29 cellular contexts compared by ENCODE assay signal in the genomic region with DNA sequence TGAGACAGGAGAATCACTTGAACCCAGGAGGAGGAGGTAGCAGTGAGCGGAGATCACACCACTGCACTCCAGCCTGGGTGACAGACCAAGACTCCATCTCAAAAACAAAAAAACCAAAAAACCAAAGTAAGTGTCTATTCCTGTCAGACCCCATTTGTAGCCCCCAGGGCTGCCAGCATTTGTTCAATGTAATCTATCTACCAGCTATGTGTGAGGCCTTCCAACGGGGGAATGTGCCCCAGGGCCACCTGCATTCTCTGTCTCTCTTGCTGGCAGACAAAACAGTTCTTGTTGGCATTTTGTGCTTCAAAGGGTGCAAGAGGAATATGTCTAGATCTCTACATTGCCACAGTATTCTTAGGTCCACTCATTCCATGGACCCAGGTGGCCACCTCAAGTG. TPM values are rescaled to one million over a fixed set of nuclear protein-coding genes. Genes with fewer than 3 reads are reported as not detected.
"Had no signal": no experiment of that assay in that cellular context is flagged by ENCODE, and none has a peak within 500 bp of the region (broad histone marks: within the 10 kb centered on the region; RNA-seq: fewer than 3 reads in every experiment).

No MANE protein-coding gene starts in this region.

- H3K36me3 ChIP-seq: colonic mucosa, esophagus muscularis mucosa, esophagus squamous epithelium, gastrocnemius medialis, gastroesophageal sphincter, heart left ventricle, heart right ventricle had no signal

- H3K27ac Mint-ChIP-seq: dendritic cell treated with granulocyte-macrophage colony-stimulating factor and Interleukin-4, amounts not matched to agents 40 ng/mL and 50 ng/mL, for 4 days; effector memory CD8-positive, alpha-beta T cell; endodermal cell had no signal

- H3K9me3 Mint-ChIP-seq: effector memory CD8-positive, alpha-beta T cell; endodermal cell had no signal

- H3K4me3 Mint-ChIP-seq: dendritic cell treated with granulocyte-macrophage colony-stimulating factor and Interleukin-4, amounts not matched to agents 40 ng/mL and 50 ng/mL, for 4 days; effector memory CD8-positive, alpha-beta T cell; endodermal cell had no signal

- H3K27ac ChIP-seq: colonic mucosa, epithelial cell of prostate, esophagus muscularis mucosa, esophagus squamous epithelium, foreskin keratinocyte, gastrocnemius medialis, gastroesophageal sphincter, heart left ventricle, heart right ventricle had no signal

- H3K27me3 ChIP-seq: colonic mucosa, dorsolateral prefrontal cortex, esophagus squamous epithelium, gastrocnemius medialis, heart left ventricle, heart right ventricle had no signal

- FAIRE-seq: colon, endometrium, endothelial cell of umbilical vein, frontal cortex had no signal

- ATAC-seq: effector memory CD8-positive, alpha-beta T cell; esophagus mucosa; foreskin keratinocyte; gastrocnemius medialis; gastroesophageal sphincter; heart left ventricle; heart right ventricle had no signal

- H3K27me3 Mint-ChIP-seq: dendritic cell treated with granulocyte-macrophage colony-stimulating factor and Interleukin-4, amounts not matched to agents 40 ng/mL and 50 ng/mL, for 4 days had no signal

- H3K4me3 ChIP-seq: colonic mucosa, coronary artery, esophagus muscularis mucosa, esophagus squamous epithelium, gastrocnemius medialis, gastroesophageal sphincter, heart left ventricle, heart right ventricle had no signal

- H3K4me1 Mint-ChIP-seq: endodermal cell had no signal

- H3K4me1 ChIP-seq: colonic mucosa, foreskin keratinocyte, gastroesophageal sphincter had no signal

- DNase-seq: colonic mucosa; cortex of kidney; dermis blood vessel endothelial cell; dorsolateral prefrontal cortex; effector CD8-positive, alpha-beta T cell; effector memory CD4-positive, alpha-beta T cell; effector memory CD8-positive, alpha-beta T cell; endodermal cell; erythroblast; esophagus squamous epithelium; foreskin fibroblast; foreskin keratinocyte; foreskin melanocyte; gastrocnemius medialis; glutamatergic neuron; head of caudate nucleus; heart left ventricle; heart right ventricle had no signal

- H3K9me3 ChIP-seq: colonic mucosa, esophagus muscularis mucosa, esophagus squamous epithelium, gastrocnemius medialis, gastroesophageal sphincter, heart left ventricle, heart right ventricle had no signal

RNA-seq across cellular contexts. Expression of a gene that starts 34.1 kb away (rescaled TPM):
- total RNA-seq: epithelial cell of proximal tubule, foreskin keratinocyte had no signal
